23 cellular contexts compared by ENCODE assay signal in genomic region chr7:37074370-37074769, GRCh38.
DNase-seq lines count a peak whose midpoint lies in the region; ATAC-seq and TF ChIP-seq lines count a peak whose summit lies in the region.
"Had no signal": no experiment of that assay in that cellular context is flagged by ENCODE, and none has a peak within 500 bp of the region (broad histone marks: within the 10 kb centered on the region; RNA-seq: fewer than 3 reads in every experiment).

No MANE protein-coding gene starts in this region.

- H3K9ac ChIP-seq in HCT116 (ENCODE audit: low read length), result no peak overlapping the region
- H3K9ac ChIP-seq: BLaER1 treated with 17β-estradiol and CSF1 and Interleukin-3, amounts not matched to agents 10 nM and 100 nM had no signal

- no TSS peak for BruUV-seq in Calu3 (replicated peaks; lab: Mats Ljungman, UMichigan)
- BruUV-seq in HCT116 (replicated peaks; lab: Mats Ljungman, UMichigan), result no TSS peak

- H3K4me3 Mint-ChIP-seq in Calu3 (ENCODE audit: low read depth, unreplicated experiment), result no peak overlapping the region
- H3K4me3 Mint-ChIP-seq: CD4-positive, alpha-beta T cell had no signal

- no peaks in the 10 kb centered on the region for H3K36me3 Mint-ChIP-seq in Calu3 (ENCODE audit: insufficient read depth, unreplicated experiment)

- H3K36me3 ChIP-seq in HCT116 (ENCODE audit: control insufficient read depth in 1 of 2, insufficient read depth in 2 of 2, low read length in 2 of 2), result no peaks in the 10 kb centered on the region
- H3K36me3 ChIP-seq: SJSA1 had no signal

- DNase-seq in Calu3 (peak; percentile 53), HCT116 (ENCODE audit: low read depth, low spot score) (peak; percentile 40), SW480 (ENCODE audit: low spot score) (peak; percentile 55), myocyte (ENCODE audit: low read depth) (peak; percentile 41), UCSD-AML1 (lab: John Stamatoyannopoulos, UW; ENCODE audit: unreplicated experiment) (no peak), foreskin fibroblast (no peak), NCI-H146 (lab: John Stamatoyannopoulos, UW) (no peak)
- DNase-seq: AML-193; CD4-positive, alpha-beta T cell; EL; GF-D8; KBM-7; MV-4-11; NCI-H1105; NCI-H1436 treated with DMSO at 0.1 percent for 48 hours; NCI-H2029; NCI-H446; NCI-H524 treated with DMSO at 0.1 percent for 48 hours; PC-9 had no signal

- peak overlapping the region; percentile 82 for H2AFZ ChIP-seq in HCT116 (ENCODE audit: low read depth, low read length, poor library complexity, severe bottlenecking)
- H2AFZ ChIP-seq: PC-9 had no signal

- peak; percentile 89 for ATAC-seq in HCT116
- ATAC-seq: A549, Right ventricle myocardium inferior had no signal

- no peaks in the 10 kb centered on the region for H3K79me2 ChIP-seq in HCT116 (ENCODE audit: insufficient read depth, low read length)

- no peaks in the 10 kb centered on the region for H3K27me3 ChIP-seq in HCT116 (ENCODE audit: insufficient read depth, low read length)
- H3K27me3 ChIP-seq: BLaER1 treated with 17β-estradiol and CSF1 and Interleukin-3, amounts not matched to agents 10 nM and 100 nM; SJSA1 had no signal

- TF ChIP-seq POLR2A in HCT116 (IDR thresholded peaks at IDR 0.05; ENCODE audit: borderline replicate concordance, extremely low read depth, insufficient read depth, insufficient read length), result no peak

- H3K4me1 ChIP-seq in HCT116 (ENCODE audit: control insufficient read depth in 1 of 2, insufficient read depth in 2 of 2, low read length in 2 of 2), result peaks cover 4 to 8% of the 10 kb centered on the region in 2 experiments; a peak in 2 of 4 replicates
- H3K4me1 ChIP-seq: A549; BLaER1 treated with 17β-estradiol and CSF1 and Interleukin-3, amounts not matched to agents 10 nM and 100 nM; SJSA1 had no signal

- TF ChIP-seq CTCF in Calu3 (IDR thresholded peaks at IDR 0.05; ENCODE audit: unreplicated experiment), result no peak
- TF ChIP-seq CTCF in HCT116 (IDR thresholded peaks at IDR 0.05 in 2 of 3, conservative IDR thresholded peaks at IDR 0.05 in 1 of 3; ENCODE audit: borderline replicate concordance in 1 of 3, insufficient read depth in 1 of 3, low read depth in 2 of 3, low read length in 2 of 3), result no peak
- TF ChIP-seq CTCF in foreskin fibroblast (IDR thresholded peaks at IDR 0.05; ENCODE audit: low read depth, low read length), result no peak

- H3K4me1 Mint-ChIP-seq in Calu3 (ENCODE audit: low read depth, unreplicated experiment), result peaks cover 8% of the 10 kb centered on the region

- CTCF ChIA-PET in Calu3 (lab: Charles Lee), result interaction anchor here (1.4 kb wide), 1 partner anchor 107 kb away, joined by 5 read pairs; no protein-coding TSS in a partner anchor
- CTCF ChIA-PET in HCT116 (lab: Charles Lee), result no interaction called here

- no peak overlapping the region for H3K27ac Mint-ChIP-seq in Calu3 (ENCODE audit: unreplicated experiment)
- H3K27ac Mint-ChIP-seq: CD4-positive, alpha-beta T cell had no signal

- POLR2A ChIA-PET in HCT116 (lab: Charles Lee), result no interaction called here

- H3K4me2 ChIP-seq in HCT116 (ENCODE audit: low read length), result peak overlapping the region; percentile 48
- H3K4me2 ChIP-seq: A549; BLaER1 treated with 17β-estradiol and CSF1 and Interleukin-3, amounts not matched to agents 10 nM and 100 nM; PC-9 had no signal

- no peak for TF ChIP-seq RAD21 in HCT116 (IDR thresholded peaks at IDR 0.05; ENCODE audit: low read depth)

- peak overlapping the region; percentile 22; the same call in 1 of the 2 replicates for H3K27ac ChIP-seq in HCT116 (ENCODE audit: low read depth, low read length)
- H3K27ac ChIP-seq: A549; BLaER1 treated with 17β-estradiol and CSF1 and Interleukin-3, amounts not matched to agents 10 nM and 100 nM; PC-9; SJSA1 had no signal

- no peaks in the 10 kb centered on the region for H3K9me3 ChIP-seq in HCT116 (ENCODE audit: control insufficient read depth in 1 of 2, insufficient read depth in 1 of 2, low read depth in 1 of 2, low read length in 2 of 2)
- H3K9me3 ChIP-seq: A549; BLaER1 treated with 17β-estradiol and CSF1 and Interleukin-3, amounts not matched to agents 10 nM and 100 nM; SJSA1 had no signal

- no peak overlapping the region for H3K4me3 ChIP-seq in HCT116 (replicated peaks in 1 of 2; ENCODE audit: low read depth in 1 of 2, low read length in 2 of 2)
- no peak overlapping the region for H3K4me3 ChIP-seq in foreskin fibroblast (ENCODE audit: low read depth in 1 of 2, low read length in 2 of 2)
- H3K4me3 ChIP-seq: A549; BLaER1 treated with 17β-estradiol and CSF1 and Interleukin-3, amounts not matched to agents 10 nM and 100 nM; PC-9; SJSA1 had no signal

- no peaks in the 10 kb centered on the region for H3K27me3 Mint-ChIP-seq in Calu3 (ENCODE audit: unreplicated experiment)
- H3K27me3 Mint-ChIP-seq: CD4-positive, alpha-beta T cell had no signal

- H3K9me2 ChIP-seq in HCT116 (ENCODE audit: insufficient read depth), result no peaks in the 10 kb centered on the region

- H3K9me3 Mint-ChIP-seq in Calu3 (ENCODE audit: low read depth, unreplicated experiment), result peaks cover 7% of the 10 kb centered on the region
- H3K9me3 Mint-ChIP-seq: CD4-positive, alpha-beta T cell had no signal

- intact Hi-C loops in Calu3 (cut with micrococcal nuclease; ENCODE audit: unreplicated experiment), result no loop called here
- intact Hi-C loops in HCT116 (cut with micrococcal nuclease), result no loop called here

- RAD21 ChIA-PET in HCT116 (lab: Charles Lee; ENCODE audit: low non-redundant PET in 1 of 2, low total read pairs in 2 of 2, uncharacterized antibody in 2 of 2, unreplicated experiment in 2 of 2), result no interaction called here

- no peaks in the 10 kb centered on the region for H4K20me1 ChIP-seq in HCT116 (ENCODE audit: insufficient read depth)
- H4K20me1 ChIP-seq: BLaER1 treated with 17β-estradiol and CSF1 and Interleukin-3, amounts not matched to agents 10 nM and 100 nM had no signal

TF ChIP-seq in HCT116, 20 proteins besides CTCF, POLR2A, EP300 and RAD21:
- TF ChIP-seq ELF1 (IDR thresholded peaks at IDR 0.05; ENCODE audit: borderline replicate concordance, low read depth) (no peak), CEBPB (IDR thresholded peaks at IDR 0.05; ENCODE audit: low read depth) (peak; percentile 11; the same call in 1 of the 2 replicates), SRF (IDR thresholded peaks at IDR 0.05; ENCODE audit: low read depth) (no peak), ATF3 (IDR thresholded peaks at IDR 0.05) (no peak)

Comparison
In these comparisons a context has a peak if more than half of its experiments do, and no peak if none do; other contexts are left out.
1. DNase-seq: peak in Calu3 (single experiment), HCT116 (single experiment), SW480 (single experiment) and myocyte (single experiment); none in UCSD-AML1 (single experiment), foreskin fibroblast (0 of 2) and NCI-H146 (single experiment).